In genomic region chr11:68106165-68106940, GRCh38 we compare ENCODE assay signal across 1 cellular context.
TF ChIP-seq lines count a peak whose summit lies in the region.

No MANE protein-coding gene starts in this region.

TF ChIP-seq in HepG2, 621 proteins besides CTCF, POLR2A, EP300 and RAD21 (continued from another document):
- no peak for TF ChIP-seq ZBTB2 (CRISPR knock-in tag; IDR thresholded peaks at IDR 0.05; ENCODE audit: low read depth)
- no peak for TF ChIP-seq CHD4 (IDR thresholded peaks at IDR 0.05; ENCODE audit: borderline replicate concordance, low read length)
- TF ChIP-seq HES4 (CRISPR knock-in tag; IDR thresholded peaks at IDR 0.05; ENCODE audit: borderline replicate concordance) = no peak
- TF ChIP-seq PAXIP1 (CRISPR knock-in tag; conservative IDR thresholded peaks at IDR 0.05) = 0 out of 2 replicates have a peak, but pooled peaks have one; percentile 7
- TF ChIP-seq ZNF552 (CRISPR knock-in tag; IDR thresholded peaks at IDR 0.05; ENCODE audit: borderline replicate concordance) = no peak
- TF ChIP-seq ZFAT (CRISPR knock-in tag; conservative IDR thresholded peaks at IDR 0.05) = no peak
- TF ChIP-seq ZNF296 (CRISPR knock-in tag; conservative IDR thresholded peaks at IDR 0.05) = no peak
- peak; percentile 65; the same call in 1 of the 2 replicates for TF ChIP-seq HIC2 (CRISPR knock-in tag; IDR thresholded peaks at IDR 0.05; ENCODE audit: low read depth)
- 0 out of 2 replicates have a peak, but pooled peaks have one; percentile 21 for TF ChIP-seq POGZ (CRISPR knock-in tag; IDR thresholded peaks at IDR 0.05)
- TF ChIP-seq ATRX (CRISPR knock-in tag; IDR thresholded peaks at IDR 0.05; ENCODE audit: borderline replicate concordance) = no peak
- TF ChIP-seq CEBPG (CRISPR knock-in tag; IDR thresholded peaks at IDR 0.05) = peak; percentile 65
- TF ChIP-seq CREM (IDR thresholded peaks at IDR 0.05) = 0 out of 2 replicates have a peak, but pooled peaks have one; percentile 17
- TF ChIP-seq CREM (CRISPR knock-in tag; IDR thresholded peaks at IDR 0.05) = no peak
- no peak for TF ChIP-seq ZNF335 (CRISPR knock-in tag; IDR thresholded peaks at IDR 0.05)
- TF ChIP-seq ATF2 (CRISPR knock-in tag; IDR thresholded peaks at IDR 0.05) = peak; percentile 26; the same call in 1 of the 2 replicates
- 0 out of 2 replicates have a peak, but pooled peaks have one; percentile 9 for TF ChIP-seq ELF1 (CRISPR knock-in tag; IDR thresholded peaks at IDR 0.05)
- no peak for TF ChIP-seq KAT7 (CRISPR knock-in tag; IDR thresholded peaks at IDR 0.05; ENCODE audit: borderline replicate concordance)
- TF ChIP-seq ZNF362 (CRISPR knock-in tag; IDR thresholded peaks at IDR 0.05; ENCODE audit: borderline replicate concordance) = peak; percentile 87
- TF ChIP-seq SOX13 (IDR thresholded peaks at IDR 0.05) = no peak
- peak in 1 of 2 experiments; percentile 29; a peak in 1 of 4 replicates for TF ChIP-seq SOX13 (CRISPR knock-in tag; conservative IDR thresholded peaks at IDR 0.05 in 1 of 2, IDR thresholded peaks at IDR 0.05 in 1 of 2)
- no peak for TF ChIP-seq ZNF414 (CRISPR knock-in tag; IDR thresholded peaks at IDR 0.05)
- 0 out of 2 replicates have a peak, but pooled peaks have one; percentile 31 for TF ChIP-seq ZNF317 (CRISPR knock-in tag; IDR thresholded peaks at IDR 0.05)
- TF ChIP-seq NFYB (CRISPR knock-in tag; IDR thresholded peaks at IDR 0.05) = no peak
- no peak for TF ChIP-seq ZNF558 (CRISPR knock-in tag; IDR thresholded peaks at IDR 0.05; ENCODE audit: borderline replicate concordance)
- no peak for TF ChIP-seq ZNF564 (CRISPR knock-in tag; IDR thresholded peaks at IDR 0.05)
- 0 out of 2 replicates have a peak, but pooled peaks have one; percentile 5 for TF ChIP-seq HMG20A (CRISPR knock-in tag; IDR thresholded peaks at IDR 0.05; ENCODE audit: borderline replicate concordance)
- no peak for TF ChIP-seq NR2F6 (IDR thresholded peaks at IDR 0.05)
- TF ChIP-seq NR2F6 (CRISPR knock-in tag; IDR thresholded peaks at IDR 0.05) = peak; percentile 60
- TF ChIP-seq MAX (IDR thresholded peaks at IDR 0.05) = no peak
- no peak for TF ChIP-seq ZNF331 (CRISPR knock-in tag; IDR thresholded peaks at IDR 0.05)
- TF ChIP-seq ZNF563 (CRISPR knock-in tag; IDR thresholded peaks at IDR 0.05) = no peak
- 0 out of 2 replicates have a peak, but pooled peaks have one; percentile 28 for TF ChIP-seq ZNF138 (CRISPR knock-in tag; IDR thresholded peaks at IDR 0.05; ENCODE audit: low read depth)
- no peak for TF ChIP-seq MEIS2 (CRISPR knock-in tag; IDR thresholded peaks at IDR 0.05)
- no peak for TF ChIP-seq ARNT2 (CRISPR knock-in tag; IDR thresholded peaks at IDR 0.05; ENCODE audit: low read depth)
- peak; percentile 63; the same call in 1 of the 2 replicates for TF ChIP-seq HOXD1 (CRISPR knock-in tag; IDR thresholded peaks at IDR 0.05)
- 0 out of 2 replicates have a peak, but pooled peaks have one; percentile 24 for TF ChIP-seq KLF11 (CRISPR knock-in tag; IDR thresholded peaks at IDR 0.05)
- peak; percentile 21; the same call in 1 of the 2 replicates for TF ChIP-seq NCOR1 (IDR thresholded peaks at IDR 0.05; ENCODE audit: borderline replicate concordance, low read length)
- 0 out of 2 replicates have a peak, but pooled peaks have one; percentile 35 for TF ChIP-seq TBX3 (IDR thresholded peaks at IDR 0.05; ENCODE audit: borderline replicate concordance)
- TF ChIP-seq BCL6 (CRISPR knock-in tag; IDR thresholded peaks at IDR 0.05) = 0 out of 2 replicates have a peak, but pooled peaks have one; percentile 7
- TF ChIP-seq SOX6 (IDR thresholded peaks at IDR 0.05) = no peak
- TF ChIP-seq SOX6 (CRISPR knock-in tag; IDR thresholded peaks at IDR 0.05) = peak; percentile 65
- no peak for TF ChIP-seq PBX2 (CRISPR knock-in tag; IDR thresholded peaks at IDR 0.05)
- TF ChIP-seq GTF2F1 (IDR thresholded peaks at IDR 0.05; ENCODE audit: low read length) = no peak
- TF ChIP-seq JARID2 (CRISPR knock-in tag; IDR thresholded peaks at IDR 0.05; ENCODE audit: insufficient replicate concordance) = no peak
- TF ChIP-seq CAMTA2 (CRISPR knock-in tag; IDR thresholded peaks at IDR 0.05; ENCODE audit: borderline replicate concordance) = no peak
- TF ChIP-seq ZNF121 (CRISPR knock-in tag; IDR thresholded peaks at IDR 0.05) = 0 out of 2 replicates have a peak, but pooled peaks have one; percentile 21
- TF ChIP-seq ZNF225 (CRISPR knock-in tag; IDR thresholded peaks at IDR 0.05) = no peak
- TF ChIP-seq ZFP41 (CRISPR knock-in tag; IDR thresholded peaks at IDR 0.05; ENCODE audit: borderline replicate concordance) = no peak
- TF ChIP-seq FLYWCH1 (CRISPR knock-in tag; IDR thresholded peaks at IDR 0.05) = no peak
- no peak for TF ChIP-seq HNRNPL (IDR thresholded peaks at IDR 0.05; ENCODE audit: low read depth, low read length)
- TF ChIP-seq ZFP36L2 (CRISPR knock-in tag; IDR thresholded peaks at IDR 0.05) = no peak
- TF ChIP-seq KDM1A (CRISPR knock-in tag; IDR thresholded peaks at IDR 0.05) = no peak
- no peak for TF ChIP-seq DR1 (CRISPR knock-in tag; IDR thresholded peaks at IDR 0.05)
- TF ChIP-seq SOX5 (CRISPR knock-in tag; IDR thresholded peaks at IDR 0.05; ENCODE audit: borderline replicate concordance) = 0 out of 2 replicates have a peak, but pooled peaks have one; percentile 12
- no peak for TF ChIP-seq FOXA1 (IDR thresholded peaks at IDR 0.05)
- 0 out of 2 replicates have a peak, but pooled peaks have one; percentile 6 for TF ChIP-seq FOXA1 (CRISPR knock-in tag; IDR thresholded peaks at IDR 0.05)
- TF ChIP-seq SMAD9 (CRISPR knock-in tag; IDR thresholded peaks at IDR 0.05) = peak; percentile 37; the same call in 1 of the 2 replicates
- TF ChIP-seq KAT2B (IDR thresholded peaks at IDR 0.05; ENCODE audit: borderline replicate concordance, low read depth, low read length) = no peak
- no peak for TF ChIP-seq TCF7 (IDR thresholded peaks at IDR 0.05; ENCODE audit: low read depth)
- TF ChIP-seq MIXL1 (CRISPR knock-in tag; IDR thresholded peaks at IDR 0.05) = 0 out of 2 replicates have a peak, but pooled peaks have one; percentile 23
- TF ChIP-seq RCOR2 (CRISPR knock-in tag; IDR thresholded peaks at IDR 0.05) = 0 out of 2 replicates have a peak, but pooled peaks have one; percentile 28
- 0 out of 2 replicates have a peak, but pooled peaks have one; percentile 15 for TF ChIP-seq NR2F2 (IDR thresholded peaks at IDR 0.05; ENCODE audit: borderline replicate concordance, low read depth)
TF ChIP-seq in HepG2: peak in this region for 42.
